ENCODE assay signal across 1 cellular context in the genomic region with DNA sequence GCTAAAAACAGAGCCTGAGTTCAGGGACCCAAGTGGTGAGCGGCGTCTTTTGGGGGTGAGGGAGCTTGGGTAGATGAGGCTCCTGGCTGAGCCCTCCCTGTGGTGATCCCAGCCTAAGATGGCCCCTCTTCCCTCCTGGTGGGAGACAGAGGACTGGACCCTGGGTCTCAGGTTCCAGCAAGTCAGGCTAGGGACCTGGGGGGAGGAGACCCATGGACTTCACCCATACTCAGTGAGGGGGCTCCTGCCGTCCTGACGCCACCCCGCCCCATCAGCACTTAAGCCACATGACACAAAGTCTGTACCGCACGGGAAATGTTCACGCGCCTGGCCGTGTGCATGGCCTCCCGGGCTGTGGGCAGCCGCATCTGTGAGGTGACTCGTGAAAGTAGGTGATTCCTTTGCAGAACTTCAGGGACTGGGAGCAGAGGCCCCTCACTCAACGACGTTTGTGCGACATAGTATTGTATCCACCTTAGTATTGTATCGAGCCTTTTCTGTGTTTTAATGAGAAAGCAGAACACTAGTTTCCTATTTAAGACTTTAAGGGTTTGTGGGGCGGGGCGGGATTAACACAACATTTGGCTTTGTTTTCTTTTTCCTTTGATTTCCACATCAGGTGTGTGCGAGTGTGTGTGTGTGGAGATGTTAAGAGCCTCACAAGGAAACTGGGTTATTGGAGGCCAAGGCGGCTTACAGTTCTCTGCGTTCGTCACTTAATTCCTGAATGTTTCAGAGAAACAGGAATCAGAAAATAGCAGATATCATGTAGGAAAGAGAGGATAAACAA.
TF ChIP-seq lines count a peak whose summit lies in the region.

No MANE protein-coding gene starts in this region.

TF ChIP-seq in K562, 482 proteins besides CTCF, POLR2A, EP300 and RAD21 (continued from another document and continues in another):
- TF ChIP-seq, protein P1, sequence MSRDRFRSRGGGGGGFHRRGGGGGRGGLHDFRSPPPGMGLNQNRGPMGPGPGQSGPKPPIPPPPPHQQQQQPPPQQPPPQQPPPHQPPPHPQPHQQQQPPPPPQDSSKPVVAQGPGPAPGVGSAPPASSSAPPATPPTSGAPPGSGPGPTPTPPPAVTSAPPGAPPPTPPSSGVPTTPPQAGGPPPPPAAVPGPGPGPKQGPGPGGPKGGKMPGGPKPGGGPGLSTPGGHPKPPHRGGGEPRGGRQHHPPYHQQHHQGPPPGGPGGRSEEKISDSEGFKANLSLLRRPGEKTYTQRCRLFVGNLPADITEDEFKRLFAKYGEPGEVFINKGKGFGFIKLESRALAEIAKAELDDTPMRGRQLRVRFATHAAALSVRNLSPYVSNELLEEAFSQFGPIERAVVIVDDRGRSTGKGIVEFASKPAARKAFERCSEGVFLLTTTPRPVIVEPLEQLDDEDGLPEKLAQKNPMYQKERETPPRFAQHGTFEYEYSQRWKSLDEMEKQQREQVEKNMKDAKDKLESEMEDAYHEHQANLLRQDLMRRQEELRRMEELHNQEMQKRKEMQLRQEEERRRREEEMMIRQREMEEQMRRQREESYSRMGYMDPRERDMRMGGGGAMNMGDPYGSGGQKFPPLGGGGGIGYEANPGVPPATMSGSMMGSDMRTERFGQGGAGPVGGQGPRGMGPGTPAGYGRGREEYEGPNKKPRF (IDR thresholded peaks at IDR 0.05; ENCODE audit: low read depth, low read length): no peak
- TF ChIP-seq, protein P2, sequence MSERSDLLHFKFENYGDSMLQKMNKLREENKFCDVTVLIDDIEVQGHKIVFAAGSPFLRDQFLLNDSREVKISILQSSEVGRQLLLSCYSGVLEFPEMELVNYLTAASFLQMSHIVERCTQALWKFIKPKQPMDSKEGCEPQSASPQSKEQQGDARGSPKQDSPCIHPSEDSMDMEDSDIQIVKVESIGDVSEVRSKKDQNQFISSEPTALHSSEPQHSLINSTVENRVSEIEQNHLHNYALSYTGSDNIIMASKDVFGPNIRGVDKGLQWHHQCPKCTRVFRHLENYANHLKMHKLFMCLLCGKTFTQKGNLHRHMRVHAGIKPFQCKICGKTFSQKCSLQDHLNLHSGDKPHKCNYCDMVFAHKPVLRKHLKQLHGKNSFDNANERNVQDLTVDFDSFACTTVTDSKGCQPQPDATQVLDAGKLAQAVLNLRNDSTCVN (CRISPR knock-in tag; IDR thresholded peaks at IDR 0.05): no peak
- TF ChIP-seq HDAC6 (IDR thresholded peaks at IDR 0.05; ENCODE audit: low read depth, low read length): 0 out of 2 replicates have a peak, but pooled peaks have one; percentile 86
- peak; percentile 76 for TF ChIP-seq ZBED1 (IDR thresholded peaks at IDR 0.05)
- TF ChIP-seq, protein P3, sequence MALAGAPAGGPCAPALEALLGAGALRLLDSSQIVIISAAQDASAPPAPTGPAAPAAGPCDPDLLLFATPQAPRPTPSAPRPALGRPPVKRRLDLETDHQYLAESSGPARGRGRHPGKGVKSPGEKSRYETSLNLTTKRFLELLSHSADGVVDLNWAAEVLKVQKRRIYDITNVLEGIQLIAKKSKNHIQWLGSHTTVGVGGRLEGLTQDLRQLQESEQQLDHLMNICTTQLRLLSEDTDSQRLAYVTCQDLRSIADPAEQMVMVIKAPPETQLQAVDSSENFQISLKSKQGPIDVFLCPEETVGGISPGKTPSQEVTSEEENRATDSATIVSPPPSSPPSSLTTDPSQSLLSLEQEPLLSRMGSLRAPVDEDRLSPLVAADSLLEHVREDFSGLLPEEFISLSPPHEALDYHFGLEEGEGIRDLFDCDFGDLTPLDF (CRISPR knock-in tag; IDR thresholded peaks at IDR 0.05): peak; percentile 47; the same call in 1 of the 2 replicates
- TF ChIP-seq ARID2 (IDR thresholded peaks at IDR 0.05): no peak
- TF ChIP-seq MBD2 (IDR thresholded peaks at IDR 0.05; ENCODE audit: borderline replicate concordance, low read depth): peak; percentile 12
- TF ChIP-seq JUND (IDR thresholded peaks at IDR 0.05; ENCODE audit: borderline replicate concordance, low read depth, low read length): no peak
- no peak for TF ChIP-seq JUND (tag; IDR thresholded peaks at IDR 0.05; ENCODE audit: borderline replicate concordance, low read depth, low read length)
- no peak for TF ChIP-seq EGR1 (conservative IDR thresholded peaks at IDR 0.05)
- TF ChIP-seq, protein P4, sequence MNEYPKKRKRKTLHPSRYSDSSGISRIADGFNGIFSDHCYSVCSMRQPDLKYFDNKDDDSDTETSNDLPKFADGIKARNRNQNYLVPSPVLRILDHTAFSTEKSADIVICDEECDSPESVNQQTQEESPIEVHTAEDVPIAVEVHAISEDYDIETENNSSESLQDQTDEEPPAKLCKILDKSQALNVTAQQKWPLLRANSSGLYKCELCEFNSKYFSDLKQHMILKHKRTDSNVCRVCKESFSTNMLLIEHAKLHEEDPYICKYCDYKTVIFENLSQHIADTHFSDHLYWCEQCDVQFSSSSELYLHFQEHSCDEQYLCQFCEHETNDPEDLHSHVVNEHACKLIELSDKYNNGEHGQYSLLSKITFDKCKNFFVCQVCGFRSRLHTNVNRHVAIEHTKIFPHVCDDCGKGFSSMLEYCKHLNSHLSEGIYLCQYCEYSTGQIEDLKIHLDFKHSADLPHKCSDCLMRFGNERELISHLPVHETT (CRISPR knock-in tag; conservative IDR thresholded peaks at IDR 0.05 in 1 of 2, IDR thresholded peaks at IDR 0.05 in 1 of 2): no peak
- TF ChIP-seq POLR3G (IDR thresholded peaks at IDR 0.05; ENCODE audit: extremely low read depth, insufficient read length, insufficient replicate concordance): no peak
- no peak for TF ChIP-seq MYC (IDR thresholded peaks at IDR 0.05; ENCODE audit: low read depth, low read length)
- TF ChIP-seq MYC (CRISPR knock-in tag; IDR thresholded peaks at IDR 0.05; ENCODE audit: borderline replicate concordance, low read depth): no peak
- TF ChIP-seq, protein P5, sequence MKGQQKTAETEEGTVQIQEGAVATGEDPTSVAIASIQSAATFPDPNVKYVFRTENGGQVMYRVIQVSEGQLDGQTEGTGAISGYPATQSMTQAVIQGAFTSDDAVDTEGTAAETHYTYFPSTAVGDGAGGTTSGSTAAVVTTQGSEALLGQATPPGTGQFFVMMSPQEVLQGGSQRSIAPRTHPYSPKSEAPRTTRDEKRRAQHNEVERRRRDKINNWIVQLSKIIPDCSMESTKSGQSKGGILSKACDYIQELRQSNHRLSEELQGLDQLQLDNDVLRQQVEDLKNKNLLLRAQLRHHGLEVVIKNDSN (CRISPR knock-in tag; IDR thresholded peaks at IDR 0.05): peak; percentile 55; the same call in 1 of the 2 replicates
- no peak for TF ChIP-seq MYBL2 (IDR thresholded peaks at IDR 0.05; ENCODE audit: low read depth)
- no peak for TF ChIP-seq MYBL2 (CRISPR knock-in tag; IDR thresholded peaks at IDR 0.05; ENCODE audit: borderline replicate concordance)
- TF ChIP-seq ZBTB8A (IDR thresholded peaks at IDR 0.05; ENCODE audit: partially characterized antibody): no peak
- TF ChIP-seq, protein P6, sequence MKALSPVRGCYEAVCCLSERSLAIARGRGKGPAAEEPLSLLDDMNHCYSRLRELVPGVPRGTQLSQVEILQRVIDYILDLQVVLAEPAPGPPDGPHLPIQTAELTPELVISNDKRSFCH (CRISPR knock-in tag; IDR thresholded peaks at IDR 0.05): no peak
- TF ChIP-seq, protein P6 (tag; IDR thresholded peaks at IDR 0.05): peak; percentile 63
- TF ChIP-seq FOXA3 (CRISPR knock-in tag; conservative IDR thresholded peaks at IDR 0.05 in 1 of 2, IDR thresholded peaks at IDR 0.05 in 1 of 2): 0 out of 4 replicates have a peak, but pooled peaks of 1 of the 2 experiments have one; percentile 9
- no peak for TF ChIP-seq ZKSCAN1 (IDR thresholded peaks at IDR 0.05; ENCODE audit: low read depth, low read length)
- peak; percentile 89; the same call in 1 of the 2 replicates for TF ChIP-seq CAMTA2 (CRISPR knock-in tag; conservative IDR thresholded peaks at IDR 0.05)
- no peak for TF ChIP-seq PHF20 (IDR thresholded peaks at IDR 0.05; ENCODE audit: partially characterized antibody)
- TF ChIP-seq NR1H2 (CRISPR knock-in tag; IDR thresholded peaks at IDR 0.05): no peak
- peak; percentile 21 for TF ChIP-seq ZNF699 (CRISPR knock-in tag; IDR thresholded peaks at IDR 0.05; ENCODE audit: insufficient replicate concordance)
- no peak for TF ChIP-seq CHD4 (IDR thresholded peaks at IDR 0.05; ENCODE audit: insufficient read depth, insufficient replicate concordance, low read depth, low read length, poor library complexity, severe bottlenecking)
- TF ChIP-seq, protein P7, sequence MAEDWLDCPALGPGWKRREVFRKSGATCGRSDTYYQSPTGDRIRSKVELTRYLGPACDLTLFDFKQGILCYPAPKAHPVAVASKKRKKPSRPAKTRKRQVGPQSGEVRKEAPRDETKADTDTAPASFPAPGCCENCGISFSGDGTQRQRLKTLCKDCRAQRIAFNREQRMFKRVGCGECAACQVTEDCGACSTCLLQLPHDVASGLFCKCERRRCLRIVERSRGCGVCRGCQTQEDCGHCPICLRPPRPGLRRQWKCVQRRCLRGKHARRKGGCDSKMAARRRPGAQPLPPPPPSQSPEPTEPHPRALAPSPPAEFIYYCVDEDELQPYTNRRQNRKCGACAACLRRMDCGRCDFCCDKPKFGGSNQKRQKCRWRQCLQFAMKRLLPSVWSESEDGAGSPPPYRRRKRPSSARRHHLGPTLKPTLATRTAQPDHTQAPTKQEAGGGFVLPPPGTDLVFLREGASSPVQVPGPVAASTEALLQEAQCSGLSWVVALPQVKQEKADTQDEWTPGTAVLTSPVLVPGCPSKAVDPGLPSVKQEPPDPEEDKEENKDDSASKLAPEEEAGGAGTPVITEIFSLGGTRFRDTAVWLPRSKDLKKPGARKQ (CRISPR knock-in tag; IDR thresholded peaks at IDR 0.05): peak; percentile 92
- TF ChIP-seq SMAD2 (IDR thresholded peaks at IDR 0.05; ENCODE audit: low read depth, low read length): no peak
- TF ChIP-seq MAZ (CRISPR knock-in tag; conservative IDR thresholded peaks at IDR 0.05 in 1 of 2, IDR thresholded peaks at IDR 0.05 in 1 of 2): 0 out of 4 replicates have a peak, but pooled peaks of 1 of the 2 experiments have one; percentile 10
- TF ChIP-seq, protein P8, sequence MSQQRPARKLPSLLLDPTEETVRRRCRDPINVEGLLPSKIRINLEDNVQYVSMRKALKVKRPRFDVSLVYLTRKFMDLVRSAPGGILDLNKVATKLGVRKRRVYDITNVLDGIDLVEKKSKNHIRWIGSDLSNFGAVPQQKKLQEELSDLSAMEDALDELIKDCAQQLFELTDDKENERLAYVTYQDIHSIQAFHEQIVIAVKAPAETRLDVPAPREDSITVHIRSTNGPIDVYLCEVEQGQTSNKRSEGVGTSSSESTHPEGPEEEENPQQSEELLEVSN (IDR thresholded peaks at IDR 0.05; ENCODE audit: borderline replicate concordance in 1 of 2, extremely low read depth in 1 of 2, insufficient read depth in 1 of 2, insufficient read length in 1 of 2, low read depth in 1 of 2, low read length in 1 of 2, poor library complexity in 1 of 2, severe bottlenecking in 1 of 2): peak in 1 of 2 experiments; percentile 37
- TF ChIP-seq, protein P9, sequence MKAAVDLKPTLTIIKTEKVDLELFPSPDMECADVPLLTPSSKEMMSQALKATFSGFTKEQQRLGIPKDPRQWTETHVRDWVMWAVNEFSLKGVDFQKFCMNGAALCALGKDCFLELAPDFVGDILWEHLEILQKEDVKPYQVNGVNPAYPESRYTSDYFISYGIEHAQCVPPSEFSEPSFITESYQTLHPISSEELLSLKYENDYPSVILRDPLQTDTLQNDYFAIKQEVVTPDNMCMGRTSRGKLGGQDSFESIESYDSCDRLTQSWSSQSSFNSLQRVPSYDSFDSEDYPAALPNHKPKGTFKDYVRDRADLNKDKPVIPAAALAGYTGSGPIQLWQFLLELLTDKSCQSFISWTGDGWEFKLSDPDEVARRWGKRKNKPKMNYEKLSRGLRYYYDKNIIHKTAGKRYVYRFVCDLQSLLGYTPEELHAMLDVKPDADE (conservative IDR thresholded peaks at IDR 0.05; ENCODE audit: control insufficient read depth, low read depth, low read length): 0 out of 2 replicates have a peak, but pooled peaks have one; percentile 22
- TF ChIP-seq, protein P10, sequence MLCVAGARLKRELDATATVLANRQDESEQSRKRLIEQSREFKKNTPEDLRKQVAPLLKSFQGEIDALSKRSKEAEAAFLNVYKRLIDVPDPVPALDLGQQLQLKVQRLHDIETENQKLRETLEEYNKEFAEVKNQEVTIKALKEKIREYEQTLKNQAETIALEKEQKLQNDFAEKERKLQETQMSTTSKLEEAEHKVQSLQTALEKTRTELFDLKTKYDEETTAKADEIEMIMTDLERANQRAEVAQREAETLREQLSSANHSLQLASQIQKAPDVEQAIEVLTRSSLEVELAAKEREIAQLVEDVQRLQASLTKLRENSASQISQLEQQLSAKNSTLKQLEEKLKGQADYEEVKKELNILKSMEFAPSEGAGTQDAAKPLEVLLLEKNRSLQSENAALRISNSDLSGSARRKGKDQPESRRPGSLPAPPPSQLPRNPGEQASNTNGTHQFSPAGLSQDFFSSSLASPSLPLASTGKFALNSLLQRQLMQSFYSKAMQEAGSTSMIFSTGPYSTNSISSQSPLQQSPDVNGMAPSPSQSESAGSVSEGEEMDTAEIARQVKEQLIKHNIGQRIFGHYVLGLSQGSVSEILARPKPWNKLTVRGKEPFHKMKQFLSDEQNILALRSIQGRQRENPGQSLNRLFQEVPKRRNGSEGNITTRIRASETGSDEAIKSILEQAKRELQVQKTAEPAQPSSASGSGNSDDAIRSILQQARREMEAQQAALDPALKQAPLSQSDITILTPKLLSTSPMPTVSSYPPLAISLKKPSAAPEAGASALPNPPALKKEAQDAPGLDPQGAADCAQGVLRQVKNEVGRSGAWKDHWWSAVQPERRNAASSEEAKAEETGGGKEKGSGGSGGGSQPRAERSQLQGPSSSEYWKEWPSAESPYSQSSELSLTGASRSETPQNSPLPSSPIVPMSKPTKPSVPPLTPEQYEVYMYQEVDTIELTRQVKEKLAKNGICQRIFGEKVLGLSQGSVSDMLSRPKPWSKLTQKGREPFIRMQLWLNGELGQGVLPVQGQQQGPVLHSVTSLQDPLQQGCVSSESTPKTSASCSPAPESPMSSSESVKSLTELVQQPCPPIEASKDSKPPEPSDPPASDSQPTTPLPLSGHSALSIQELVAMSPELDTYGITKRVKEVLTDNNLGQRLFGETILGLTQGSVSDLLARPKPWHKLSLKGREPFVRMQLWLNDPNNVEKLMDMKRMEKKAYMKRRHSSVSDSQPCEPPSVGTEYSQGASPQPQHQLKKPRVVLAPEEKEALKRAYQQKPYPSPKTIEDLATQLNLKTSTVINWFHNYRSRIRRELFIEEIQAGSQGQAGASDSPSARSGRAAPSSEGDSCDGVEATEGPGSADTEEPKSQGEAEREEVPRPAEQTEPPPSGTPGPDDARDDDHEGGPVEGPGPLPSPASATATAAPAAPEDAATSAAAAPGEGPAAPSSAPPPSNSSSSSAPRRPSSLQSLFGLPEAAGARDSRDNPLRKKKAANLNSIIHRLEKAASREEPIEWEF (CRISPR knock-in tag; IDR thresholded peaks at IDR 0.05): no peak
- TF ChIP-seq PTBP1 (IDR thresholded peaks at IDR 0.05; ENCODE audit: low read depth, low read length): peak; percentile 22; the same call in 1 of the 2 replicates
